ENCODE assay signal across 8 cellular contexts in genomic region chr2:119174216-119174992, GRCh38. TPM values are rescaled to one million over a fixed set of nuclear protein-coding genes. Genes with fewer than 3 reads are reported as not detected.
DNase-seq lines count a peak whose midpoint lies in the region; ATAC-seq and TF ChIP-seq lines count a peak whose summit lies in the region.

No MANE protein-coding gene starts in this region.

- no peaks in the 10 kb centered on the region for H3K79me2 ChIP-seq in H9 (ENCODE audit: insufficient read depth, low read length)
- H3K79me2 ChIP-seq in neural cell (replicated peaks; ENCODE audit: insufficient read depth, low read length): no peaks in the 10 kb centered on the region

- intact Hi-C loops in transverse colon (cut with DNase I; ENCODE audit: low total_unique reads): no loop called here

- no peak overlapping the region for H4K91ac ChIP-seq in H9 (ENCODE audit: insufficient read length, low read depth, low read length)

- H3K9me3 Mint-ChIP-seq in H9: peaks cover 5 to 6% of the 10 kb centered on the region in 2 experiments; a peak in 4 of 5 replicates
- H3K9me3 Mint-ChIP-seq in effector memory CD8-positive, alpha-beta T cell: no peaks in the 10 kb centered on the region

- no peaks in the 10 kb centered on the region for H3K36me3 ChIP-seq in neural cell (ENCODE audit: insufficient read depth, low read length)
- no peaks in the 10 kb centered on the region for H3K36me3 ChIP-seq in transverse colon

- peak; percentile 76 for DNase-seq in GM03348 (ENCODE audit: low spot score)
- DNase-seq in H9: peak; percentile 85
- DNase-seq in NCI-H2029 treated with DMSO at 0.1 percent for 48 hours (lab: John Stamatoyannopoulos, UW): peak; percentile 29
- DNase-seq in activated CD4-positive, alpha-beta T cell treated with anti-CD3 and anti-CD28 coated beads, Interleukin-2, amount 50 U/mL, for 24 hours (ENCODE audit: low read depth in 1 of 2, low spot score in 1 of 2): peak; percentile 41 to 43
- DNase-seq in effector memory CD8-positive, alpha-beta T cell: peak; percentile 8 to 21 (median 19)
- peak; percentile 52 for DNase-seq in transverse colon
- DNase-seq in epidermal melanocyte (ENCODE audit: insufficient read length, low spot score): no peak

- no peak for TF ChIP-seq POLR2A in transverse colon (IDR thresholded peaks at IDR 0.05)

- no peak overlapping the region for H3K9ac ChIP-seq in H9 (ENCODE audit: extremely low read depth, insufficient read length, low read length)
- H3K9ac ChIP-seq in neural cell (ENCODE audit: low read length): no peak overlapping the region

- H3K36me3 Mint-ChIP-seq in H9 (ENCODE audit: insufficient read depth in 1 of 3, low read depth in 3 of 3): peaks cover 0 to 7% (median 7%) of the 10 kb centered on the region in 3 experiments; a peak in 3 of 7 replicates
- H3K36me3 Mint-ChIP-seq in effector memory CD8-positive, alpha-beta T cell (ENCODE audit: insufficient read depth): no peaks in the 10 kb centered on the region

- in situ Hi-C loops in transverse colon (cut with MboI; ENCODE audit: low pct_ligation_motif_present in 1 of 4, low pct_unique_long_range_greater_than_20kb in 1 of 4, low sequenced_read_pairs in 3 of 4): loop anchor here in 2 of 4 donors (10.0 kb wide), 1 partner anchor 290 kb away; no protein-coding TSS in a partner anchor

- no peaks in the 10 kb centered on the region for H3K23me2 ChIP-seq in H9 (ENCODE audit: insufficient read length, low read depth, low read length, poor library complexity, severe bottlenecking)

- no peak overlapping the region for H2BK12ac ChIP-seq in H9 (ENCODE audit: insufficient read length, low read depth, low read length)

- WGBS in H9 (ENCODE audit: extremely low coverage, insufficient read length, low lambda C conversion rate): no CpG with 5 or more reads among the region's 22 CpGs
- WGBS in transverse colon (ENCODE audit: low coverage in 1 of 2), 2 donors: 60 to 64% methylated on average over 8 to 22 of the region's 22 CpGs

- no peaks in the 10 kb centered on the region for H3K79me1 ChIP-seq in H9 (ENCODE audit: insufficient read depth, low read depth, low read length, poor library complexity, severe bottlenecking)

- H3K4me1 ChIP-seq in H9 (ENCODE audit: insufficient read depth, low read length) (no peaks in the 10 kb centered on the region), transverse colon (no peaks in the 10 kb centered on the region)

- no peak overlapping the region for H4K5ac ChIP-seq in H9 (ENCODE audit: insufficient read length, low read depth, low read length)

- H2AK5ac ChIP-seq in H9 (ENCODE audit: insufficient read length, low read length): no peak overlapping the region

- no peak overlapping the region for H2BK120ac ChIP-seq in H9 (ENCODE audit: low read depth, low read length, poor library complexity, severe bottlenecking)

- H3K4me3 ChIP-seq in neural cell (ENCODE audit: low read length) (no peak overlapping the region), transverse colon (no peak overlapping the region)

- peaks cover 5% of the 10 kb centered on the region for H3K27me3 Mint-ChIP-seq in H9 (ENCODE audit: low read depth)
- peaks cover 0 to 27% of the 10 kb centered on the region in 2 donors for H3K27me3 Mint-ChIP-seq in effector memory CD8-positive, alpha-beta T cell

- no peak overlapping the region for H2BK5ac ChIP-seq in H9 (ENCODE audit: insufficient read length, low read length)

- peak overlapping the region in 1 of 3 experiments; percentile 11; a peak in 2 of 7 replicates for H3K27ac Mint-ChIP-seq in H9
- no peak overlapping the region for H3K27ac Mint-ChIP-seq in effector memory CD8-positive, alpha-beta T cell

- H3K4me3 Mint-ChIP-seq in H9: no peak overlapping the region
- H3K4me3 Mint-ChIP-seq in effector memory CD8-positive, alpha-beta T cell: no peak overlapping the region

- no peaks in the 10 kb centered on the region for H3F3A ChIP-seq in neural cell (ENCODE audit: insufficient read depth, low read length, poor library complexity, severe bottlenecking)

- no peak overlapping the region for H2AFZ ChIP-seq in H9 (ENCODE audit: low read length)
- H2AFZ ChIP-seq in neural cell (ENCODE audit: low read depth, low read length): no peak overlapping the region

- TF ChIP-seq CTCF in H9 (conservative IDR thresholded peaks at IDR 0.05) (peak; percentile 88), neural cell (IDR thresholded peaks at IDR 0.05; ENCODE audit: poor library complexity, severe bottlenecking) (peak; percentile 43), transverse colon (IDR thresholded peaks at IDR 0.05) (peak; percentile 57 to 75 (median 71))

- TF ChIP-seq RAD21 in neural cell (conservative IDR thresholded peaks at IDR 0.05): no peak

- no peak overlapping the region for H3T11ph ChIP-seq in H9 (ENCODE audit: low read length)

- no peak overlapping the region for H2BK15ac ChIP-seq in H9 (ENCODE audit: low read depth, low read length)

- peak; percentile 29 for ATAC-seq in effector memory CD8-positive, alpha-beta T cell (replicated peaks)

- no peak overlapping the region for H3K14ac ChIP-seq in H9 (ENCODE audit: insufficient read depth, low read length)

- no peak overlapping the region for H3K56ac ChIP-seq in H9 (ENCODE audit: insufficient read length, low read depth, low read length)

- H3K9me3 ChIP-seq in H9 (ENCODE audit: control insufficient read depth, low read depth, low read length): no peaks in the 10 kb centered on the region
- H3K9me3 ChIP-seq in neural cell (ENCODE audit: low read length): no peaks in the 10 kb centered on the region
- no peaks in the 10 kb centered on the region for H3K9me3 ChIP-seq in transverse colon

- H3K9me2 ChIP-seq in neural cell (ENCODE audit: insufficient read depth, low read length): no peaks in the 10 kb centered on the region

- H3K4me2 ChIP-seq in H9 (ENCODE audit: insufficient read depth, insufficient read length, low read length) (no peak overlapping the region), neural cell (ENCODE audit: low read length) (no peak overlapping the region)

- no peaks in the 10 kb centered on the region; the same call in 1 of the 2 replicates for H3K27me3 ChIP-seq in H9 (ENCODE audit: insufficient read depth, low read length)
- H3K27me3 ChIP-seq in neural cell (ENCODE audit: insufficient read depth, low read depth, low read length): peaks cover under 1% of the 10 kb centered on the region
- no peaks in the 10 kb centered on the region for H3K27me3 ChIP-seq in transverse colon

- H4K20me1 ChIP-seq in H9 (ENCODE audit: control insufficient read depth, insufficient read depth, insufficient read length) (no peaks in the 10 kb centered on the region), neural cell (ENCODE audit: insufficient read depth) (no peaks in the 10 kb centered on the region)

- H3K23ac ChIP-seq in H9 (ENCODE audit: insufficient read length, low read depth, low read length): no peak overlapping the region

- no peak overlapping the region for H3K18ac ChIP-seq in H9 (ENCODE audit: insufficient read length, low read depth, low read length)

- H3K27ac ChIP-seq in H9 (ENCODE audit: insufficient read length, low read depth, low read length) (no peak overlapping the region), neural cell (ENCODE audit: low read length) (no peak overlapping the region), transverse colon (no peak overlapping the region)

- no peak for TF ChIP-seq EP300 in neural cell (conservative IDR thresholded peaks at IDR 0.05; ENCODE audit: poor library complexity, severe bottlenecking)
- no peak for TF ChIP-seq EP300 in transverse colon (IDR thresholded peaks at IDR 0.05; ENCODE audit: low read depth)

- no peak overlapping the region for H4K8ac ChIP-seq in H9 (replicated peaks; ENCODE audit: insufficient read length, low read depth, low read length)

- no peak overlapping the region for H3K4ac ChIP-seq in H9 (ENCODE audit: low read depth, low read length)

- H2BK20ac ChIP-seq in H9 (ENCODE audit: low read depth, low read length, poor library complexity, severe bottlenecking): no peak overlapping the region

- H3K4me1 Mint-ChIP-seq in H9: peaks cover 3 to 10% of the 10 kb centered on the region in 2 experiments; a peak in 2 of 4 replicates
- H3K4me1 Mint-ChIP-seq in effector memory CD8-positive, alpha-beta T cell (ENCODE audit: low read depth in 2 of 2): no peaks in the 10 kb centered on the region

TF ChIP-seq in neural cell, 6 proteins besides CTCF, POLR2A, EP300 and RAD21:
- TF ChIP-seq TAF1 (IDR thresholded peaks at IDR 0.05; ENCODE audit: low read depth): no peak
- TF ChIP-seq REST (IDR thresholded peaks at IDR 0.05; ENCODE audit: borderline replicate concordance): no peak
- no peak for TF ChIP-seq SMC3 (conservative IDR thresholded peaks at IDR 0.05; ENCODE audit: poor library complexity)

RNA-seq across cellular contexts. Expression of gene C1QL2, which starts 15.9 kb away (rescaled TPM):
- total RNA-seq in H9 (2021) (0.81 and 0.90 TPM in 2 replicates), transverse colon (not detected)
- not detected in 2 replicates for polyA plus RNA-seq in neural cell
- polyA minus RNA-seq in neural cell: not detected in 2 replicates

RNA-seq across cellular contexts. Expression of gene STEAP3, which starts 49.2 kb away (rescaled TPM):
- total RNA-seq in H9 (2021) (15.4 and 15.9 TPM in 2 replicates), transverse colon (10 to 100 TPM; 23.3 to 54.3 (median 37.6) TPM)
- 0.08 TPM in 1 of 2 replicates, not detected in the other for polyA plus RNA-seq in neural cell
- polyA minus RNA-seq in neural cell: not detected in 2 replicates
